14 cellular contexts compared by ENCODE assay signal in the genomic region with DNA sequence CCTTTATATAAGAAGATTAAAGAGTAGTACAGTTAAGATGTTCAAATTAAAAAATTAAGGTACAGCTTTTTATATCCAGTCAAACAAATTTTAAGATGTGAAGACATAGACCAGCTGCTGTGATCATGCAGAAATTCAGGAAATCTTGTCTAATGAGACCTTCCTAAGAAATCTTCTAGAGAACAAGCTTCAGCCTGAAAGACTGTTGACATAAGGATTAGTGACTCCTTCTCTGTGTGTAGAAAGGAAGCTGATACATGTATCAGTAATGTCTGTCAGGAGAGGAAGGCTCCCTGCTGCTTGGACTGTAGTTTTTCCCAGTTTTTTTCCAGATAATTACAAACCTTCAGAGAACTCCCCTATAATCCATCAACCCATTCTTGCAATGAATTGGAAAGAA.
DNase-seq lines count a peak whose midpoint lies in the region; TF ChIP-seq lines count a peak whose summit lies in the region.
"Had no signal": no experiment of that assay in that cellular context is flagged by ENCODE, and none has a peak within 500 bp of the region (broad histone marks: within the 10 kb centered on the region; RNA-seq: fewer than 3 reads in every experiment).

No MANE protein-coding gene starts in this region.

- no peak overlapping the region for H3K9ac ChIP-seq in endodermal cell (ENCODE audit: extremely low read depth, low read length, poor library complexity, severe bottlenecking)

- H3K4me1 ChIP-seq in endodermal cell (ENCODE audit: control insufficient read depth, insufficient read depth, low read length) (no peaks in the 10 kb centered on the region), mesodermal cell (ENCODE audit: control insufficient read depth, insufficient read depth, low read length, poor library complexity, severe bottlenecking) (no peaks in the 10 kb centered on the region)
- H3K4me1 ChIP-seq: A549, HAP-1, SJCRH30 had no signal

- no peaks in the 10 kb centered on the region for H3K27me3 ChIP-seq in MG63
- H3K27me3 ChIP-seq in endodermal cell (ENCODE audit: control insufficient read depth, insufficient read depth, low read length, poor library complexity, severe bottlenecking) = no peaks in the 10 kb centered on the region
- H3K27me3 ChIP-seq: SJCRH30 had no signal

- peaks cover 2% of the 10 kb centered on the region; the same call in 1 of the 2 replicates for H3K9me3 ChIP-seq in MG63
- peaks cover 40% of the 10 kb centered on the region for H3K9me3 ChIP-seq in endodermal cell (ENCODE audit: control insufficient read depth, low read length)
- peaks cover 5% of the 10 kb centered on the region for H3K9me3 ChIP-seq in mesodermal cell (ENCODE audit: control insufficient read depth, low read length)
- H3K9me3 ChIP-seq: HAP-1, SJCRH30 had no signal

- H3K27ac Mint-ChIP-seq in endodermal cell = no peak overlapping the region
- no peak overlapping the region for H3K27ac Mint-ChIP-seq in activated T-cell treated with anti-CD3 and anti-CD28 coated beads, Interleukin-2, amount 50 U/mL, for 24 hours

- no peaks in the 10 kb centered on the region for H3K4me1 Mint-ChIP-seq in endodermal cell
- no peaks in the 10 kb centered on the region for H3K4me1 Mint-ChIP-seq in activated T-cell treated with anti-CD3 and anti-CD28 coated beads, Interleukin-2, amount 50 U/mL, for 24 hours (ENCODE audit: low read depth)

- H3K36me3 ChIP-seq in MG63 (no peaks in the 10 kb centered on the region), endodermal cell (ENCODE audit: control insufficient read depth, insufficient read depth, low read length) (no peaks in the 10 kb centered on the region), mesodermal cell (ENCODE audit: control insufficient read depth, insufficient read depth, low read length) (no peaks in the 10 kb centered on the region)
- H3K36me3 ChIP-seq: HAP-1, SJCRH30 had no signal

- H3K36me3 Mint-ChIP-seq in endodermal cell (ENCODE audit: low read depth) = no peaks in the 10 kb centered on the region
- H3K36me3 Mint-ChIP-seq in activated T-cell treated with anti-CD3 and anti-CD28 coated beads, Interleukin-2, amount 50 U/mL, for 24 hours (ENCODE audit: low read depth) = no peaks in the 10 kb centered on the region

- H3K9me3 Mint-ChIP-seq in endodermal cell = peaks cover 61% of the 10 kb centered on the region
- H3K9me3 Mint-ChIP-seq in activated T-cell treated with anti-CD3 and anti-CD28 coated beads, Interleukin-2, amount 50 U/mL, for 24 hours = peaks cover 22% of the 10 kb centered on the region

- H3K4me3 ChIP-seq in MG63 = no peak overlapping the region
- peak overlapping the region; percentile 51 for H3K4me3 ChIP-seq in endodermal cell (ENCODE audit: low read length)
- no peak overlapping the region for H3K4me3 ChIP-seq in mesodermal cell (ENCODE audit: extremely low read depth, insufficient read depth, low read length, poor library complexity, severe bottlenecking)
- H3K4me3 ChIP-seq: A549, HAP-1, SJCRH30 had no signal

- TF ChIP-seq CTCF in endodermal cell (conservative IDR thresholded peaks at IDR 0.05) = no peak
- no peak for TF ChIP-seq CTCF in GM10266 (IDR thresholded peaks at IDR 0.05; ENCODE audit: control insufficient read depth, insufficient read depth, low read depth, missing control alignments)

- H3K27ac ChIP-seq in endodermal cell (ENCODE audit: low read depth, low read length) (no peak overlapping the region), mesodermal cell (ENCODE audit: low read depth, low read length, severe bottlenecking) (peak overlapping the region; percentile 23)
- H3K27ac ChIP-seq: A549, SJCRH30 had no signal

- DNase-seq in HCEC 1CT (peak; percentile 69), MG63 (peak; percentile 5), endodermal cell (no peak), SW480 (ENCODE audit: low spot score) (no peak), GM10266 (ENCODE audit: extremely low spot score) (no peak)
- DNase-seq in effector CD8-positive, alpha-beta T cell (lab: John Stamatoyannopoulos, UW) = no peak
- DNase-seq in activated T-cell treated with anti-CD3 and anti-CD28 coated beads, Interleukin-2, amount 50 U/mL, for 24 hours = no peak
- DNase-seq: DMS79 treated with DMSO at 0.1 percent for 48 hours, NCI-H1092, NCI-H510A treated with DMSO at 0.1 percent for 48 hours, SJCRH30 had no signal

- H3K27me3 Mint-ChIP-seq in endodermal cell (ENCODE audit: insufficient read depth) = no peaks in the 10 kb centered on the region
- no peaks in the 10 kb centered on the region for H3K27me3 Mint-ChIP-seq in activated T-cell treated with anti-CD3 and anti-CD28 coated beads, Interleukin-2, amount 50 U/mL, for 24 hours

- no peak overlapping the region for H3K4me3 Mint-ChIP-seq in endodermal cell
- no peak overlapping the region for H3K4me3 Mint-ChIP-seq in activated T-cell treated with anti-CD3 and anti-CD28 coated beads, Interleukin-2, amount 50 U/mL, for 24 hours

Comparison
In these comparisons a context has a peak if more than half of its experiments do, and no peak if none do; other contexts are left out.
1. DNase-seq: peak in HCEC 1CT (single experiment) and MG63 (single experiment); none in endodermal cell (single experiment), effector CD8-positive, alpha-beta T cell (single experiment), SW480 (single experiment), GM10266 (single experiment) and activated T-cell treated with anti-CD3 and anti-CD28 coated beads, Interleukin-2, amount 50 U/mL, for 24 hours (single experiment).